ENCODE assay signal across 12 cellular contexts in genomic region chr4:121168865-121169281, GRCh38. TPM values are rescaled to one million over a fixed set of nuclear protein-coding genes. Genes with fewer than 3 reads are reported as not detected.
DNase-seq lines count a peak whose midpoint lies in the region; ATAC-seq and TF ChIP-seq lines count a peak whose summit lies in the region.
"Had no signal": no experiment of that assay in that cellular context is flagged by ENCODE, and none has a peak within 500 bp of the region (broad histone marks: within the 10 kb centered on the region; RNA-seq: fewer than 3 reads in every experiment).

No MANE protein-coding gene starts in this region.

- no peaks in the 10 kb centered on the region for H3K9me3 Mint-ChIP-seq in stimulated activated naive CD8-positive, alpha-beta T cell treated with anti-CD3 and anti-CD28 coated beads, Interleukin-15, amount 100 ng/mL, for 72 hours

- H3K4me1 Mint-ChIP-seq in stimulated activated naive CD8-positive, alpha-beta T cell treated with anti-CD3 and anti-CD28 coated beads, Interleukin-15, amount 100 ng/mL, for 72 hours = peaks cover 78% of the 10 kb centered on the region

- TF ChIP-seq CTCF in gastroesophageal sphincter (IDR thresholded peaks at IDR 0.05) = no peak

- no peak overlapping the region for H3K27ac Mint-ChIP-seq in stimulated activated naive CD8-positive, alpha-beta T cell treated with anti-CD3 and anti-CD28 coated beads, Interleukin-15, amount 100 ng/mL, for 72 hours
- H3K27ac Mint-ChIP-seq: T-helper 1 cell treated with Interleukin-12 subunit alpha and Interleukin-12 subunit beta and Interleukin-4 antibody, amounts not matched to agents 30 μg/mL and 1 μg/mL, for 36 hours had no signal

- 85 to 92% methylated on average over 4 of the region's 4 CpGs for WGBS in gastroesophageal sphincter (ENCODE audit: low coverage in 1 of 2), 2 donors

- intact Hi-C loops in left ventricle myocardium superior (cut with micrococcal nuclease) (no loop called here), Right ventricle myocardium superior (cut with DNase I) (no loop called here)

- no peak overlapping the region for H3K4me3 ChIP-seq in gastroesophageal sphincter
- H3K4me3 ChIP-seq: sigmoid colon had no signal

- in situ Hi-C loops in ACHN (cut with HindIII; ENCODE audit: low pct_ligation_motif_present, low pct_unique_long_range_greater_than_20kb, low sequenced_read_pairs) = no loop called here

- TF ChIP-seq EP300 in gastroesophageal sphincter (IDR thresholded peaks at IDR 0.05) = no peak

- no peak for DNase-seq in left ventricle myocardium superior
- DNase-seq in Right ventricle myocardium superior = no peak
- no peak for DNase-seq in stimulated activated naive CD8-positive, alpha-beta T cell treated with anti-CD3 and anti-CD28 coated beads, Interleukin-15, amount 100 ng/mL, for 72 hours
- no peak for DNase-seq in ACHN
- DNase-seq: sigmoid colon; stimulated activated CD8-positive, alpha-beta memory T cell treated with anti-CD3 and anti-CD28 coated beads, Interleukin-4, amount 100 ng/mL, for 48 hours had no signal

- H3K4me1 ChIP-seq in gastroesophageal sphincter = no peaks in the 10 kb centered on the region
- H3K4me1 ChIP-seq: sigmoid colon had no signal

- H3K36me3 ChIP-seq in gastroesophageal sphincter = no peaks in the 10 kb centered on the region
- H3K36me3 ChIP-seq: sigmoid colon had no signal

- no peak for TF ChIP-seq POLR2A in gastroesophageal sphincter (IDR thresholded peaks at IDR 0.05)

- no peaks in the 10 kb centered on the region for H3K27me3 ChIP-seq in gastroesophageal sphincter
- H3K27me3 ChIP-seq: sigmoid colon had no signal

- no peak overlapping the region for H3K27ac ChIP-seq in gastroesophageal sphincter
- H3K27ac ChIP-seq: sigmoid colon had no signal

- no peak overlapping the region for H3K4me3 Mint-ChIP-seq in stimulated activated naive CD8-positive, alpha-beta T cell treated with anti-CD3 and anti-CD28 coated beads, Interleukin-15, amount 100 ng/mL, for 72 hours
- H3K4me3 Mint-ChIP-seq: T-helper 1 cell treated with Interleukin-12 subunit alpha and Interleukin-12 subunit beta and Interleukin-4 antibody, amounts not matched to agents 30 μg/mL and 1 μg/mL, for 36 hours had no signal

- ATAC-seq in left ventricle myocardium superior (peak; percentile 25), Right ventricle myocardium superior (ENCODE audit: poor library complexity) (no peak), GM21786 (IDR thresholded peaks at IDR 0.05; ENCODE audit: unreplicated experiment) (peak; percentile 69), HG03442 (IDR thresholded peaks at IDR 0.05; ENCODE audit: unreplicated experiment) (peak; percentile 94), gastroesophageal sphincter (no peak), GM19455 (IDR thresholded peaks at IDR 0.05; ENCODE audit: unreplicated experiment) (no peak)
- peak; percentile 57 for ATAC-seq in stimulated activated naive CD8-positive, alpha-beta T cell treated with anti-CD3 and anti-CD28 coated beads, Interleukin-15, amount 100 ng/mL, for 72 hours

- no peaks in the 10 kb centered on the region for H3K9me3 ChIP-seq in gastroesophageal sphincter
- H3K9me3 ChIP-seq: sigmoid colon had no signal

- no peaks in the 10 kb centered on the region for H3K27me3 Mint-ChIP-seq in stimulated activated naive CD8-positive, alpha-beta T cell treated with anti-CD3 and anti-CD28 coated beads, Interleukin-15, amount 100 ng/mL, for 72 hours

RNA-seq across cellular contexts. Expression of gene TNIP3, which starts 4.8 kb away (rescaled TPM):
- total RNA-seq in left ventricle myocardium superior = not detected
- not detected for total RNA-seq in Right ventricle myocardium superior
- under 1 TPM in 1 of 4 donors, not detected in 3; 0.81 TPM for total RNA-seq in gastroesophageal sphincter
- total RNA-seq: bronchial epithelial cell had no signal

Comparison
In these comparisons a context has a peak if more than half of its experiments do, and no peak if none do; other contexts are left out.
1. ATAC-seq: peak in left ventricle myocardium superior (single experiment), GM21786 (single experiment), HG03442 (single experiment) and stimulated activated naive CD8-positive, alpha-beta T cell treated with anti-CD3 and anti-CD28 coated beads, Interleukin-15, amount 100 ng/mL, for 72 hours (single experiment); none in Right ventricle myocardium superior (single experiment), gastroesophageal sphincter (single experiment) and GM19455 (single experiment).